In genomic region chr6:138031850-138032249, GRCh38 we compare ENCODE assay signal across 22 cellular contexts.
DNase-seq lines count a peak whose midpoint lies in the region; ATAC-seq and TF ChIP-seq lines count a peak whose summit lies in the region.
"Had no signal": no experiment of that assay in that cellular context is flagged by ENCODE, and none has a peak within 500 bp of the region (broad histone marks: within the 10 kb centered on the region; RNA-seq: fewer than 3 reads in every experiment).

No MANE protein-coding gene starts in this region.

- intact Hi-C loops in Right ventricle myocardium superior (cut with DNase I) (no loop called here), cardiac septum (cut with DNase I) (loop anchor here (5.0 kb wide), 1 partner anchor 75 kb away; the partner anchor contains the start of gene PERP), vagina (cut with DNase I) (no loop called here), CD14-positive monocyte (cut with micrococcal nuclease) (no loop called here)

- DNase-seq in Right ventricle myocardium superior (no peak), cardiac septum (ENCODE audit: low spot score) (no peak), RWPE2 (ENCODE audit: low spot score) (peak; percentile 72), vagina (ENCODE audit: extremely low spot score in 2 of 2) (no peak), CD14-positive monocyte (ENCODE audit: low spot score) (no peak)
- DNase-seq: activated CD4-positive, alpha-beta memory T cell treated with anti-CD3 and anti-CD28 coated beads for 36 hours; activated T-cell treated with anti-CD3 and anti-CD28 coated beads, Interleukin-2, amount 50 U/mL, for 24 hours; body of pancreas; C1 segment of cervical spinal cord; GOT3; kidney glomerular epithelial cell; NCI-H187 treated with DMSO at 0.1 percent for 48 hours; NCI-H446; SIG-M5; stimulated activated CD4-positive, alpha-beta T cell treated with anti-CD3 and anti-CD28 coated beads, Interleukin-12 subunit alpha, Interleukin-12 subunit beta, amount 100 ng/mL, for 4 hours; tibial artery had no signal

- H3K9me3 Mint-ChIP-seq in CD14-positive monocyte, result peaks cover 0 to 6% (median 1%) of the 10 kb centered on the region in 7 donors
- H3K9me3 Mint-ChIP-seq: activated CD4-positive, alpha-beta memory T cell treated with anti-CD3 and anti-CD28 coated beads for 36 hours; activated naive CD4-positive, alpha-beta T cell treated with anti-CD3 and anti-CD28 coated beads, Interleukin-2, amount 50 U/mL, for 24 hours; activated T-cell treated with anti-CD3 and anti-CD28 coated beads, Interleukin-2, amount 50 U/mL, for 24 hours had no signal

- no peak overlapping the region for H3K27ac Mint-ChIP-seq in CD14-positive monocyte
- H3K27ac Mint-ChIP-seq: activated CD4-positive, alpha-beta memory T cell treated with anti-CD3 and anti-CD28 coated beads for 36 hours; activated naive CD4-positive, alpha-beta T cell treated with anti-CD3 and anti-CD28 coated beads, Interleukin-2, amount 50 U/mL, for 24 hours; activated T-cell treated with anti-CD3 and anti-CD28 coated beads, Interleukin-2, amount 50 U/mL, for 24 hours had no signal

- H3K4me3 ChIP-seq in RWPE2 (ENCODE audit: severe bottlenecking), result no peak overlapping the region
- H3K4me3 ChIP-seq in gastroesophageal sphincter, result peak overlapping the region in 1 of 2 donors; percentile 4
- no peak overlapping the region for H3K4me3 ChIP-seq in vagina
- H3K4me3 ChIP-seq: body of pancreas, prostate gland, tibial artery had no signal

- H3K4me3 Mint-ChIP-seq in CD14-positive monocyte, result no peak overlapping the region
- H3K4me3 Mint-ChIP-seq: activated CD4-positive, alpha-beta memory T cell treated with anti-CD3 and anti-CD28 coated beads for 36 hours; activated naive CD4-positive, alpha-beta T cell treated with anti-CD3 and anti-CD28 coated beads, Interleukin-2, amount 50 U/mL, for 24 hours; activated T-cell treated with anti-CD3 and anti-CD28 coated beads, Interleukin-2, amount 50 U/mL, for 24 hours had no signal

- H3K9me3 ChIP-seq in RWPE2 (ENCODE audit: severe bottlenecking) (no peaks in the 10 kb centered on the region), gastroesophageal sphincter (no peaks in the 10 kb centered on the region), vagina (no peaks in the 10 kb centered on the region)
- H3K9me3 ChIP-seq: body of pancreas, prostate gland, tibial artery had no signal

- no peaks in the 10 kb centered on the region for H3K4me1 Mint-ChIP-seq in CD14-positive monocyte
- H3K4me1 Mint-ChIP-seq: activated naive CD4-positive, alpha-beta T cell treated with anti-CD3 and anti-CD28 coated beads, Interleukin-2, amount 50 U/mL, for 24 hours had no signal

- TF ChIP-seq POLR2A in gastroesophageal sphincter (IDR thresholded peaks at IDR 0.05) (no peak), vagina (IDR thresholded peaks at IDR 0.05) (no peak)

- H3K36me3 ChIP-seq in RWPE2 (ENCODE audit: low read depth) (no peaks in the 10 kb centered on the region), gastroesophageal sphincter (no peaks in the 10 kb centered on the region), vagina (no peaks in the 10 kb centered on the region)
- H3K36me3 ChIP-seq: prostate gland, tibial artery had no signal

- H3K27ac ChIP-seq in RWPE2 (ENCODE audit: poor library complexity, severe bottlenecking), result peak overlapping the region; percentile 92
- peak overlapping the region; percentile 54 to 85 (median 78) for H3K27ac ChIP-seq in gastroesophageal sphincter
- peak overlapping the region; percentile 53 for H3K27ac ChIP-seq in vagina
- H3K27ac ChIP-seq: body of pancreas, tibial artery, VCaP had no signal

- no peak for TF ChIP-seq CTCF in RWPE2 (IDR thresholded peaks at IDR 0.05; ENCODE audit: poor library complexity, severe bottlenecking)
- no peak for TF ChIP-seq CTCF in gastroesophageal sphincter (IDR thresholded peaks at IDR 0.05)
- no peak for TF ChIP-seq CTCF in vagina (IDR thresholded peaks at IDR 0.05)
- TF ChIP-seq CTCF in CD14-positive monocyte (IDR thresholded peaks at IDR 0.05), result no peak

- no peaks in the 10 kb centered on the region for H3K36me3 Mint-ChIP-seq in CD14-positive monocyte
- H3K36me3 Mint-ChIP-seq: activated CD4-positive, alpha-beta memory T cell treated with anti-CD3 and anti-CD28 coated beads for 36 hours; activated naive CD4-positive, alpha-beta T cell treated with anti-CD3 and anti-CD28 coated beads, Interleukin-2, amount 50 U/mL, for 24 hours had no signal

- H3K4me1 ChIP-seq in RWPE2 (ENCODE audit: insufficient read depth, poor library complexity, severe bottlenecking) (peaks cover 59% of the 10 kb centered on the region), gastroesophageal sphincter (peaks cover 0 to 23% (median 0%) of the 10 kb centered on the region in 3 donors), vagina (peaks cover 30% of the 10 kb centered on the region)
- H3K4me1 ChIP-seq: body of pancreas, prostate gland, tibial artery had no signal

- WGBS in gastroesophageal sphincter (ENCODE audit: low coverage in 1 of 2), 2 donors, result 45 to 66% methylated on average over 3 of the region's 3 CpGs

- no peak for TF ChIP-seq EP300 in gastroesophageal sphincter (IDR thresholded peaks at IDR 0.05)

- peak; percentile 69 for ATAC-seq in Right ventricle myocardium superior (ENCODE audit: poor library complexity)
- ATAC-seq in RWPE2 (ENCODE audit: low read depth), result peak; percentile 71
- ATAC-seq in gastroesophageal sphincter, result peak; percentile 59
- no peak for ATAC-seq in GM21423 (IDR thresholded peaks at IDR 0.05; ENCODE audit: unreplicated experiment)
- ATAC-seq in HG02623 (IDR thresholded peaks at IDR 0.05; ENCODE audit: unreplicated experiment), result no peak
- ATAC-seq: body of pancreas had no signal

- peaks cover 0 to 4% (median 3%) of the 10 kb centered on the region in 3 donors for H3K27me3 Mint-ChIP-seq in CD14-positive monocyte (ENCODE audit: low read depth in 3 of 3)

- no peaks in the 10 kb centered on the region for H3K27me3 ChIP-seq in RWPE2 (ENCODE audit: insufficient read depth, poor library complexity, severe bottlenecking)
- H3K27me3 ChIP-seq in gastroesophageal sphincter, result no peaks in the 10 kb centered on the region
- H3K27me3 ChIP-seq in vagina, result no peaks in the 10 kb centered on the region
- H3K27me3 ChIP-seq: body of pancreas, tibial artery had no signal

Comparison
In these comparisons a context has a peak if more than half of its experiments do, and no peak if none do; other contexts are left out.
1. ATAC-seq: peak in Right ventricle myocardium superior (single experiment), RWPE2 (single experiment) and gastroesophageal sphincter (single experiment); none in GM21423 (single experiment) and HG02623 (single experiment).
2. Peak in every context shown above with its lines, with median percentiles within 50 percentile points of each other: H3K27ac ChIP-seq.